ENCODE assay signal across 26 cellular contexts in genomic region chr3:31028766-31029165, GRCh38.
DNase-seq lines count a peak whose midpoint lies in the region; ATAC-seq and TF ChIP-seq lines count a peak whose summit lies in the region.
"Had no signal": no experiment of that assay in that cellular context is flagged by ENCODE, and none has a peak within 500 bp of the region (broad histone marks: within the 10 kb centered on the region; RNA-seq: fewer than 3 reads in every experiment).

No MANE protein-coding gene starts in this region.

- no peak overlapping the region for H2AFZ ChIP-seq in parathyroid adenoma

- no peak for TF ChIP-seq EP300 in upper lobe of left lung (IDR thresholded peaks at IDR 0.05)

- H3K4me3 Mint-ChIP-seq in endodermal cell, result no peak overlapping the region
- H3K4me3 Mint-ChIP-seq: CD14-positive monocyte; CD4-positive, alpha-beta memory T cell; CD4-positive, CD25-positive, alpha-beta regulatory T cell; CD8-positive, alpha-beta memory T cell had no signal

- H3K27ac Mint-ChIP-seq in endodermal cell, result no peak overlapping the region
- H3K27ac Mint-ChIP-seq: CD14-positive monocyte; CD4-positive, alpha-beta memory T cell; CD4-positive, CD25-positive, alpha-beta regulatory T cell; CD8-positive, alpha-beta memory T cell had no signal

- peaks cover 4% of the 10 kb centered on the region for H3K4me1 Mint-ChIP-seq in endodermal cell
- H3K4me1 Mint-ChIP-seq: CD14-positive monocyte; CD4-positive, alpha-beta memory T cell; CD4-positive, CD25-positive, alpha-beta regulatory T cell; CD8-positive, alpha-beta memory T cell had no signal

- H3K36me3 ChIP-seq in endodermal cell (ENCODE audit: control insufficient read depth, insufficient read depth, low read length) (no peaks in the 10 kb centered on the region), parathyroid adenoma (ENCODE audit: control insufficient read depth, insufficient read depth, low read length) (no peaks in the 10 kb centered on the region), upper lobe of left lung (no peaks in the 10 kb centered on the region)
- H3K36me3 ChIP-seq: BE2C, BLaER1 had no signal

- no peaks in the 10 kb centered on the region for H3K79me2 ChIP-seq in parathyroid adenoma

- H3K9me3 ChIP-seq in endodermal cell (ENCODE audit: control insufficient read depth, low read length) (peaks cover 28% of the 10 kb centered on the region), parathyroid adenoma (ENCODE audit: control insufficient read depth, low read length) (no peaks in the 10 kb centered on the region), upper lobe of left lung (peaks cover 0 to 21% (median 11%) of the 10 kb centered on the region in 4 donors)
- H3K9me3 ChIP-seq: BE2C had no signal

- H3K36me3 Mint-ChIP-seq in endodermal cell (ENCODE audit: low read depth), result peaks cover 6% of the 10 kb centered on the region
- H3K36me3 Mint-ChIP-seq: CD4-positive, CD25-positive, alpha-beta regulatory T cell; CD8-positive, alpha-beta memory T cell had no signal

- peaks cover 23% of the 10 kb centered on the region for H3K9me3 Mint-ChIP-seq in endodermal cell

- in situ Hi-C loops in GM13977 (cut with MboI; ENCODE audit: low pct_unique_long_range_greater_than_20kb, low sequenced_read_pairs, unreplicated experiment), result no loop called here

- H3K4me1 ChIP-seq in endodermal cell (ENCODE audit: control insufficient read depth, insufficient read depth, low read length) (no peaks in the 10 kb centered on the region), parathyroid adenoma (peaks cover 7% of the 10 kb centered on the region), upper lobe of left lung (no peaks in the 10 kb centered on the region)
- H3K4me1 ChIP-seq: BE2C, BLaER1 had no signal

- WGBS in endodermal cell (ENCODE audit: insufficient coverage in 1 of 2, insufficient read length in 1 of 2), 2 experiments, result 90 to 100% methylated on average over 1 of the region's 1 CpG
- WGBS in upper lobe of left lung, 2 donors, result 78 to 91% methylated on average over 1 of the region's 1 CpG

- H3K9ac ChIP-seq in endodermal cell (ENCODE audit: extremely low read depth, low read length, poor library complexity, severe bottlenecking) (no peak overlapping the region), parathyroid adenoma (no peak overlapping the region)
- H3K9ac ChIP-seq: BLaER1 had no signal

- no peak for TF ChIP-seq POLR2A in upper lobe of left lung (IDR thresholded peaks at IDR 0.05)

- H3K27ac ChIP-seq in VCaP, result peak overlapping the region; percentile 11; the same call in 1 of the 2 replicates
- H3K27ac ChIP-seq in endodermal cell (ENCODE audit: low read depth, low read length), result no peak overlapping the region
- peak overlapping the region; percentile 43 for H3K27ac ChIP-seq in parathyroid adenoma
- H3K27ac ChIP-seq in upper lobe of left lung, result no peak overlapping the region
- H3K27ac ChIP-seq: BLaER1 had no signal

- DNase-seq in endodermal cell (no peak), fibroblast of peridontal ligament (ENCODE audit: extremely low read depth) (peak; percentile 60), GM13977 (ENCODE audit: low spot score) (no peak), upper lobe of left lung (no peak), superior temporal gyrus (ENCODE audit: extremely low spot score) (no peak)
- no peak for DNase-seq in activated CD8-positive, alpha-beta memory T cell treated with anti-CD3 and anti-CD28 coated beads, Interleukin-2, amount 50 U/mL, for 4 hours
- DNase-seq: 8988T; ACHN; BE2C; C1 segment of cervical spinal cord; CD4-positive, alpha-beta memory T cell; CD4-positive, CD25-positive, alpha-beta regulatory T cell; CD8-positive, alpha-beta memory T cell; COR-L47; DMS 273 treated with DMSO at 0.1 percent for 48 hours; DMS153; DMS53; DMS79; DND-41; EL; GDM1 had no signal

- H3K27me3 ChIP-seq in endodermal cell (ENCODE audit: control insufficient read depth, insufficient read depth, low read length, poor library complexity, severe bottlenecking) (no peaks in the 10 kb centered on the region), parathyroid adenoma (ENCODE audit: control insufficient read depth, insufficient read depth, low read length) (no peaks in the 10 kb centered on the region), upper lobe of left lung (no peaks in the 10 kb centered on the region)
- H3K27me3 ChIP-seq: BE2C, BLaER1 had no signal

- H3K4me3 ChIP-seq in endodermal cell (ENCODE audit: low read length) (peak overlapping the region; percentile 18), parathyroid adenoma (ENCODE audit: low read depth, low read length) (no peak overlapping the region), upper lobe of left lung (no peak overlapping the region)
- H3K4me3 ChIP-seq: BLaER1, GM12878 had no signal

- TF ChIP-seq CTCF in VCaP (conservative IDR thresholded peaks at IDR 0.05), result no peak
- TF ChIP-seq CTCF in endodermal cell (conservative IDR thresholded peaks at IDR 0.05), result no peak
- TF ChIP-seq CTCF in parathyroid adenoma (IDR thresholded peaks at IDR 0.05), result no peak
- no peak for TF ChIP-seq CTCF in GM13977 (IDR thresholded peaks at IDR 0.05; ENCODE audit: extremely low read depth, insufficient read depth, missing control alignments)
- TF ChIP-seq CTCF in upper lobe of left lung (IDR thresholded peaks at IDR 0.05), result no peak

- H3K4me2 ChIP-seq in parathyroid adenoma (ENCODE audit: low read length), result peak overlapping the region; percentile 13
- H3K4me2 ChIP-seq: BLaER1 had no signal

- H3K27me3 Mint-ChIP-seq in endodermal cell (ENCODE audit: insufficient read depth), result no peaks in the 10 kb centered on the region
- H3K27me3 Mint-ChIP-seq: CD4-positive, alpha-beta memory T cell; CD4-positive, CD25-positive, alpha-beta regulatory T cell had no signal

- no peak for ATAC-seq in upper lobe of left lung (ENCODE audit: low FRiP score in 2 of 2)
- ATAC-seq: GM12878 had no signal

Comparison
In these comparisons a context has a peak if more than half of its experiments do, and no peak if none do; other contexts are left out.
1. H3K27ac ChIP-seq: peak in VCaP (single experiment) and parathyroid adenoma (single experiment); none in endodermal cell (single experiment) and upper lobe of left lung (0 of 4).